ENCODE assay signal across 19 cellular contexts in genomic region chr14:51445001-51445390, GRCh38.
"Had no signal": no experiment of that assay in that cellular context is flagged by ENCODE, and none has a peak within 500 bp of the region (broad histone marks: within the 10 kb centered on the region; RNA-seq: fewer than 3 reads in every experiment).

No MANE protein-coding gene starts in this region.

- DNase-seq: cerebellar nuclear complex; dermis blood vessel endothelial cell; erythroblast; foreskin fibroblast; left colon; mucosa of descending colon; natural killer cell; nucleus accumbens; ovary; right cardiac atrium; small intestine; stimulated activated CD4-positive, alpha-beta T cell treated with anti-CD3 and anti-CD28 coated beads, Interleukin-12 subunit alpha, Interleukin-12 subunit beta, amount 100 ng/mL, for 4 hours; stimulated activated naive CD4-positive, alpha-beta T cell; stomach; substantia nigra had no signal

- H3K27ac ChIP-seq: hepatocyte, neural progenitor cell, ovary, stomach had no signal

- ATAC-seq: left colon, mucosa of descending colon, natural killer cell, right cardiac atrium had no signal

- H3K27me3 Mint-ChIP-seq: type B pancreatic cell had no signal

- H3K36me3 ChIP-seq: neural progenitor cell, ovary, stomach had no signal

- H3K36me3 Mint-ChIP-seq: natural killer cell, neural progenitor cell, type B pancreatic cell had no signal

- H3K9me3 ChIP-seq: mucosa of descending colon, ovary, stomach had no signal

- H3K27ac Mint-ChIP-seq: natural killer cell, neural progenitor cell, progenitor cell of endocrine pancreas, type B pancreatic cell had no signal

- H3K9me3 Mint-ChIP-seq: natural killer cell, neural progenitor cell, type B pancreatic cell had no signal

- H3K4me1 Mint-ChIP-seq: natural killer cell had no signal

- H3K4me3 Mint-ChIP-seq: natural killer cell, neural progenitor cell, type B pancreatic cell had no signal

- H3K4me3 ChIP-seq: hepatocyte, mucosa of descending colon, neural progenitor cell, ovary, stomach had no signal

- H3K27me3 ChIP-seq: hepatocyte, neural progenitor cell, ovary had no signal
